Comparison of ENCODE assay signal across 9 cellular contexts in the genomic region with DNA sequence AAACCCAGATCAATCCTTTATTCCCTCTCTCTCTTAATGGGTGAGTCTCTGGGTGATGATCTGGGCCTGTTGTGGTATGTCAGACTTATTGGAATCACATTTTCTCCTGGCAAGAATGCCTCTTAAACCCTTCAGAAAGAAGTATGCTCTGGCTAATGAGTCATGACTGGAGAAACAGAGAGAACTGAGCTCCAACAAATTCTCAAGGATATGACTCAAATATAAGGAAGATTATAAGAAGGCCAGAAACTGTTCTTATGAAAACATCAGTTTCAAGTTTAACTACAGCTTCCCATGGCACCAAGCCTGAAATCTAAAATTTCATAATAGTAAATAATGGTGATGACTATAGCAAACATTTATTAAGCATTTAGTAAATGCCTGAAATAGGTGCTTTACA.
A peak's percentile ranks its signal among the peaks of the same experiment; 100 is the strongest.
DNase-seq lines count a peak whose midpoint lies in the region; TF ChIP-seq lines count a peak whose summit lies in the region.
"Had no signal": no experiment of that assay in that cellular context is flagged by ENCODE, and none has a peak within 500 bp of the region (broad histone marks: within the 10 kb centered on the region; RNA-seq: fewer than 3 reads in every experiment).

No MANE protein-coding gene starts in this region.

- no peaks in the 10 kb centered on the region for H3K79me1 ChIP-seq in mesenchymal stem cell (replicated peaks; ENCODE audit: low read length, poor library complexity, severe bottlenecking)

- H3K4me3 Mint-ChIP-seq in endodermal cell (no peak overlapping the region), immature natural killer cell (no peak overlapping the region)
- H3K4me3 Mint-ChIP-seq: B cell had no signal

- H3K27ac ChIP-seq in endodermal cell (ENCODE audit: low read depth, low read length) = no peak overlapping the region
- no peak overlapping the region for H3K27ac ChIP-seq in mesenchymal stem cell (ENCODE audit: low read length, poor library complexity, severe bottlenecking)

- H3K4me1 ChIP-seq in endodermal cell (ENCODE audit: control insufficient read depth, insufficient read depth, low read length) (no peaks in the 10 kb centered on the region), mesenchymal stem cell (ENCODE audit: control insufficient read depth, insufficient read depth, low read depth, low read length) (no peaks in the 10 kb centered on the region)

- no peak overlapping the region for H3K27ac Mint-ChIP-seq in endodermal cell
- no peak overlapping the region for H3K27ac Mint-ChIP-seq in immature natural killer cell
- H3K27ac Mint-ChIP-seq: B cell had no signal

- no peaks in the 10 kb centered on the region for H3K36me3 Mint-ChIP-seq in endodermal cell (ENCODE audit: low read depth)
- H3K36me3 Mint-ChIP-seq in immature natural killer cell = no peaks in the 10 kb centered on the region

- H3K36me3 ChIP-seq in endodermal cell (ENCODE audit: control insufficient read depth, insufficient read depth, low read length) = no peaks in the 10 kb centered on the region
- no peaks in the 10 kb centered on the region for H3K36me3 ChIP-seq in mesenchymal stem cell (ENCODE audit: control insufficient read depth in 1 of 2, insufficient read depth in 2 of 2, low read depth in 1 of 2, low read length in 2 of 2)

- no peak overlapping the region for H3K14ac ChIP-seq in mesenchymal stem cell (ENCODE audit: low read length in 2 of 2)

- H3K23ac ChIP-seq in mesenchymal stem cell (ENCODE audit: low read length in 2 of 2) = no peak overlapping the region

- no peak overlapping the region for H3K4ac ChIP-seq in mesenchymal stem cell (ENCODE audit: low read depth in 1 of 2, low read length in 2 of 2)

- TF ChIP-seq CTCF in endodermal cell (conservative IDR thresholded peaks at IDR 0.05) = no peak

- H2BK120ac ChIP-seq in mesenchymal stem cell (ENCODE audit: low read depth, low read length) = no peak overlapping the region

- H3K9ac ChIP-seq in endodermal cell (ENCODE audit: extremely low read depth, low read length, poor library complexity, severe bottlenecking) (no peak overlapping the region), mesenchymal stem cell (ENCODE audit: low read length) (peak overlapping the region; percentile 56)

- H2AFZ ChIP-seq in mesenchymal stem cell (ENCODE audit: low read depth, low read length) = no peak overlapping the region

- H3K4me3 ChIP-seq in endodermal cell (ENCODE audit: low read length) = peak overlapping the region; percentile 2
- H3K4me3 ChIP-seq in mesenchymal stem cell (ENCODE audit: insufficient read depth in 1 of 2, low read depth in 1 of 2, low read length in 2 of 2) = peak overlapping the region in 1 of 2 experiments; percentile 17

- H3K4me1 Mint-ChIP-seq in endodermal cell (peaks cover 7% of the 10 kb centered on the region), immature natural killer cell (no peaks in the 10 kb centered on the region)
- H3K4me1 Mint-ChIP-seq: B cell had no signal

- H4K91ac ChIP-seq in mesenchymal stem cell (ENCODE audit: low read length) = no peak overlapping the region

- peak; percentile 96 for DNase-seq in A172 (ENCODE audit: low spot score)
- peak; percentile 96 for DNase-seq in LHCN-M2 (ENCODE audit: low read depth)
- DNase-seq in endodermal cell = no peak
- DNase-seq in mesenchymal stem cell = peak; percentile 86
- no peak for DNase-seq in immature natural killer cell
- DNase-seq in stimulated activated CD4-positive, alpha-beta T cell treated with anti-CD3 and anti-CD28 coated beads, Interleukin-2, amount 100 ng/mL, for 48 hours = no peak
- DNase-seq in SHP77 treated with DMSO at 0.1 percent for 48 hours (lab: John Stamatoyannopoulos, UW) = no peak
- no peak for DNase-seq in KG1 (lab: John Stamatoyannopoulos, UW)

- no peak overlapping the region for H3K18ac ChIP-seq in mesenchymal stem cell (ENCODE audit: low read depth in 1 of 2, low read length in 2 of 2)

- no peak overlapping the region for H3K4me2 ChIP-seq in mesenchymal stem cell (ENCODE audit: low read length, poor library complexity, severe bottlenecking)

- H2AK5ac ChIP-seq in mesenchymal stem cell (ENCODE audit: low read length, severe bottlenecking) = no peak overlapping the region

- H3K27me3 ChIP-seq in endodermal cell (ENCODE audit: control insufficient read depth, insufficient read depth, low read length, poor library complexity, severe bottlenecking) = no peaks in the 10 kb centered on the region
- H3K27me3 ChIP-seq in mesenchymal stem cell (ENCODE audit: control insufficient read depth in 1 of 2, insufficient read depth in 1 of 2, low read length in 2 of 2) = no peaks in the 10 kb centered on the region

- H3K9me3 Mint-ChIP-seq in endodermal cell (peaks cover 11% of the 10 kb centered on the region), immature natural killer cell (peaks cover 0 to 7% (median under 1%) of the 10 kb centered on the region in 6 donors)

- no peak overlapping the region for H4K8ac ChIP-seq in mesenchymal stem cell (ENCODE audit: low read length)

- H3K27me3 Mint-ChIP-seq in endodermal cell (ENCODE audit: insufficient read depth) (no peaks in the 10 kb centered on the region), immature natural killer cell (ENCODE audit: low read depth in 3 of 3) (peaks cover 0 to 2% (median 0%) of the 10 kb centered on the region in 3 donors)
- H3K27me3 Mint-ChIP-seq: B cell had no signal

- no peak overlapping the region for H2BK15ac ChIP-seq in mesenchymal stem cell (ENCODE audit: low read depth, poor library complexity, severe bottlenecking)

- H3K9me3 ChIP-seq in endodermal cell (ENCODE audit: control insufficient read depth, low read length) (peaks cover 18% of the 10 kb centered on the region), mesenchymal stem cell (ENCODE audit: control insufficient read depth, low read length) (no peaks in the 10 kb centered on the region)

- no peak overlapping the region for H2BK5ac ChIP-seq in mesenchymal stem cell (ENCODE audit: low read depth, low read length, poor library complexity, severe bottlenecking)

- no peak overlapping the region for H2BK12ac ChIP-seq in mesenchymal stem cell (ENCODE audit: low read length in 2 of 2)

Comparison
In these comparisons a context has a peak if more than half of its experiments do, and no peak if none do; other contexts are left out.
1. DNase-seq: peak in A172 (single experiment), LHCN-M2 (single experiment) and mesenchymal stem cell (single experiment); none in endodermal cell (single experiment), immature natural killer cell (0 of 3), stimulated activated CD4-positive, alpha-beta T cell treated with anti-CD3 and anti-CD28 coated beads, Interleukin-2, amount 100 ng/mL, for 48 hours (0 of 2), SHP77 treated with DMSO at 0.1 percent for 48 hours (single experiment) and KG1 (single experiment).